In the genomic region with DNA sequence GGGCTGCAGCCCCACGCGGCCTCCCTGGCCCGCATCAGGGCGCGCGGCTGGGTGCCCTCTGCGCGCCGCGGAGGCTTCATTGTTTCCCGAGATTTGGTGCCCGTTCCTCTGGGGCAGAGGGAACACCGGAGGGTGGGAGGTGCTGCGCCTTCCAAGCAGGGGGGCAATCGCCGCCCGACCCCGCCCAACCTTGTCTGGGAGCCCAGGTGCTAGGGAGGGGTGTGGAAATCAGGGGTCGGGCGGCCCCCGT, we compare ENCODE assay signal across 8 cellular contexts. TPM values are rescaled to one million over a fixed set of nuclear protein-coding genes. Genes with fewer than 3 reads are reported as not detected.
DNase-seq lines count a peak whose midpoint lies in the region; ATAC-seq and TF ChIP-seq lines count a peak whose summit lies in the region.

No MANE protein-coding gene starts in this region.

- H3K4me3 Mint-ChIP-seq in activated CD4-positive, alpha-beta T cell treated with anti-CD3 and anti-CD28 coated beads for 36 hours, result no peak overlapping the region

- H3K9me3 ChIP-seq in HUES6 (ENCODE audit: control insufficient read depth, insufficient read depth, low read depth, low read length) (no peaks in the 10 kb centered on the region), ectodermal cell (ENCODE audit: control insufficient read depth, low read length) (no peaks in the 10 kb centered on the region), muscle layer of duodenum (ENCODE audit: control insufficient read depth in 1 of 2, low read length in 2 of 2) (no peaks in the 10 kb centered on the region)

- H3K4me1 ChIP-seq in HUES6 (ENCODE audit: control insufficient read depth, insufficient read depth, low read length), result peaks cover 11% of the 10 kb centered on the region
- H3K4me1 ChIP-seq in ectodermal cell (ENCODE audit: control insufficient read depth, insufficient read depth, low read length), result peaks cover 20% of the 10 kb centered on the region
- H3K4me1 ChIP-seq in muscle layer of duodenum (ENCODE audit: control insufficient read depth in 1 of 2, insufficient read depth in 2 of 2, low read length in 2 of 2), result peaks cover 0 to 17% of the 10 kb centered on the region in 2 donors

- H3K36me3 ChIP-seq in HUES6 (ENCODE audit: control insufficient read depth, insufficient read depth, low read length), result no peaks in the 10 kb centered on the region
- no peaks in the 10 kb centered on the region for H3K36me3 ChIP-seq in ectodermal cell (ENCODE audit: control insufficient read depth, insufficient read depth, low read length)
- peaks cover 0 to 7% of the 10 kb centered on the region in 2 donors for H3K36me3 ChIP-seq in muscle layer of duodenum (ENCODE audit: control insufficient read depth in 1 of 2, insufficient read depth in 2 of 2, low read length in 2 of 2)

- H3K27ac Mint-ChIP-seq in activated CD4-positive, alpha-beta T cell treated with anti-CD3 and anti-CD28 coated beads for 36 hours, result no peak overlapping the region

- no peak for ATAC-seq in activated CD4-positive, alpha-beta T cell treated with anti-CD3 and anti-CD28 coated beads for 36 hours
- no peak for ATAC-seq in GM21390 (IDR thresholded peaks at IDR 0.05; ENCODE audit: unreplicated experiment)

- peaks cover 64% of the 10 kb centered on the region for H3K27me3 Mint-ChIP-seq in activated CD4-positive, alpha-beta T cell treated with anti-CD3 and anti-CD28 coated beads for 36 hours

- H3K4me3 ChIP-seq in AG04449 (ENCODE audit: low read depth, low read length) (peak overlapping the region; percentile 86), HUES6 (ENCODE audit: low read depth, low read length) (peak overlapping the region; percentile 89), ectodermal cell (ENCODE audit: insufficient read depth, low read depth, low read length) (peak overlapping the region; percentile 45), muscle layer of duodenum (ENCODE audit: low read depth in 1 of 2, low read length in 2 of 2) (peak overlapping the region; percentile 90 to 93)

- H3K27me3 ChIP-seq in HUES6 (ENCODE audit: control insufficient read depth, insufficient read depth, low read length), result peaks cover 75% of the 10 kb centered on the region
- peaks cover 78% of the 10 kb centered on the region for H3K27me3 ChIP-seq in ectodermal cell (ENCODE audit: control insufficient read depth, insufficient read depth, low read length, poor library complexity, severe bottlenecking)
- H3K27me3 ChIP-seq in muscle layer of duodenum (ENCODE audit: low read depth, low read length), result no peaks in the 10 kb centered on the region

- POLR2A ChIA-PET in AG04449 (lab: Yijun Ruan, JAX), result interaction anchor here (1.4 to 2.3 kb wide), 3 partner anchors 30 to 77 kb away, joined by 5 to 10 read pairs (median 6); no protein-coding TSS in a partner anchor
- POLR2A ChIA-PET in activated CD4-positive, alpha-beta T cell treated with anti-CD3 and anti-CD28 coated beads for 36 hours (lab: Charles Lee), result no interaction called here

- CTCF ChIA-PET in AG04449 (lab: Yijun Ruan, JAX), result interaction anchor here (1.2 kb wide), 1 partner anchor 220 kb away, joined by 4 read pairs; no protein-coding TSS in a partner anchor
- CTCF ChIA-PET in activated CD4-positive, alpha-beta T cell treated with anti-CD3 and anti-CD28 coated beads for 36 hours (lab: Charles Lee), result interaction anchor here (0.7 to 1.0 kb wide), 3 partner anchors 60 to 947 kb away, joined by 3 to 4 read pairs (median 3); no protein-coding TSS in a partner anchor

- H3K4me1 Mint-ChIP-seq in activated CD4-positive, alpha-beta T cell treated with anti-CD3 and anti-CD28 coated beads for 36 hours, result peaks cover 16% of the 10 kb centered on the region

- 1% methylated on average over 21 of the region's 21 CpGs for WGBS in ectodermal cell, 2 experiments

- H3K27ac ChIP-seq in HUES6 (ENCODE audit: low read depth, low read length) (no peak overlapping the region), ectodermal cell (ENCODE audit: insufficient read depth, low read depth, low read length, poor library complexity, severe bottlenecking) (no peak overlapping the region), muscle layer of duodenum (ENCODE audit: low read length) (peak overlapping the region; percentile 55)

- intact Hi-C loops in activated CD4-positive, alpha-beta T cell treated with anti-CD3 and anti-CD28 coated beads for 36 hours (cut with DNase I, micrococcal nuclease), result loop anchor here (10.0 kb wide), 4 partner anchors 89 to 789 kb away; no protein-coding TSS in a partner anchor

- H3K9ac ChIP-seq in HUES6 (ENCODE audit: low read length), result peak overlapping the region; percentile 83

- H3K9me3 Mint-ChIP-seq in activated CD4-positive, alpha-beta T cell treated with anti-CD3 and anti-CD28 coated beads for 36 hours (ENCODE audit: low read depth), result no peaks in the 10 kb centered on the region

- TF ChIP-seq CTCF in AG04449 (IDR thresholded peaks at IDR 0.05; ENCODE audit: insufficient read depth, low read length, missing control alignments), result no peak

- no peaks in the 10 kb centered on the region for H3K36me3 Mint-ChIP-seq in activated CD4-positive, alpha-beta T cell treated with anti-CD3 and anti-CD28 coated beads for 36 hours (ENCODE audit: low read depth)

- DNase-seq in AG04449 (ENCODE audit: low read depth, low spot score), result no peak
- DNase-seq in GM19240 (ENCODE audit: insufficient read length, low spot score), result no peak
- DNase-seq in activated CD4-positive, alpha-beta T cell treated with anti-CD3 and anti-CD28 coated beads for 36 hours, result no peak
- no peak for DNase-seq in NCI-H345 (lab: John Stamatoyannopoulos, UW)

RNA-seq across cellular contexts. Expression of gene NRP1, which starts 1.0 kb away (rescaled TPM):
- 2.0 TPM for polyA plus RNA-seq in ectodermal cell (2013, experiment 1 of 4)
- polyA plus RNA-seq in ectodermal cell (2013, experiment 2 of 4), result 2.2 TPM
- 2.2 TPM for polyA plus RNA-seq in ectodermal cell (2013, experiment 3 of 4)
- 3.3 TPM for polyA plus RNA-seq in ectodermal cell (2013, experiment 4 of 4)
- total RNA-seq in activated CD4-positive, alpha-beta T cell treated with anti-CD3 and anti-CD28 coated beads for 36 hours, result under 1 TPM; 0.21 to 0.44 TPM
